ENCODE assay signal across 1 cellular context in the genomic region with DNA sequence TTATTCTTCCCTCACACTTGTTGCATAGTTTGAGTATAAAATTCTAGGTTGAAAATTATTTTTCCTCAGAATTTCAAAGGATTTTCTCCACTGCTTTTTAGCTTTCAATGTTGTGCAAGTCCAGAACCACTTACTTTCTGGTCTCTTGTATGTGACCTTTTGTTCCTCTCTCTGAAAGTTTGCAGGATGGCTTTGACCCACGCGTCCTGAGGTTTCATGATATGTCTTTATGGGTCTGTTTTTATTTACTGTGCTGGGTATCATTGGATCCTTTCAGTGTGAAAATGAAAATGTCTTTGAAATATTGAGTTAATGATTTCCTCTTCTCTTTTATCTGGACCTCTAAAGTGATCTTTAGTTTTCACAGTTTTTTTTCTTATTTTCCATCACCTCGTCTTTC.
TF ChIP-seq lines count a peak whose summit lies in the region.

No MANE protein-coding gene starts in this region.

TF ChIP-seq in IMR-90, 13 proteins besides CTCF, POLR2A, EP300 and RAD21:
- TF ChIP-seq CHD1 (IDR thresholded peaks at IDR 0.05; ENCODE audit: low read depth, low read length), result no peak
